ENCODE assay signal across 23 cellular contexts in the genomic region with DNA sequence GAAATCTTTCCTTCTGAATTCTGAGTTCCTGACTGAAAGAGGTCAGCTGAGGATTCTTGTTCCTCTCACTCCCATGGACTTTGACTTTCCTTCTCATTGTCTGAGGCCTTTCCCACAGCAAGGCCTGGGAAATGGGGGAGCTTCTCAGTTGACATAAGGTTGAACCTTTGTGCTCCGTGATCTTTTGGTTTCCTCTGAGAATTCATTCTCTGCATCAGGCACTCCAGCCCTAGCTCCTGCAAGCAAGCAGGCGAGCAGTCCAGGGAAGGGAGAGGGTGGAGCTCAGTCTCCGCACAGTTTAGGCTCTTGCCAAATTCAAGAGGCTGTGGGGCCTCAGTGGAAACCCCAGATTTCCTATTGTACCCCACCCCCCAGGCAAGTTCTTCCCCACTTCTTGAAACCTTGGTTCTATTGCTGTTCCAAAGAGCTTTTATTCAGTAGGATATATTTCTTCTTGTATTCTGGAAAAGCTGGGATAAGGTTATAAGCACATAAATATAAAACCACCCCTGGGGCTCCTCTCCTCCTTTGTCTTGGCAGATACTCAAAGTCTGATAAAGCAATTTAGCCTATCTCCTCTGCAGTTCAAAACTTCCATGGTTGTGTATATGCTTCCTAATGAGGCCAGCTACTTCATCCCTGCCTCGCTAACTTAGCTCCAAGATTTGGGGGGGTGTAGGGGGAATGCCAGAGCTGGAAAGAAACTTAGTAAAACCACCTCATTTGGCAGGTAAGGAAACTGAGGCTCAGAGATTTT.
"Had no signal": no experiment of that assay in that cellular context is flagged by ENCODE, and none has a peak within 500 bp of the region (broad histone marks: within the 10 kb centered on the region; RNA-seq: fewer than 3 reads in every experiment).

No MANE protein-coding gene starts in this region.

- H3K27me3 ChIP-seq: esophagus squamous epithelium, tibial artery, upper lobe of right lung, vagina had no signal

- ATAC-seq: effector memory CD8-positive, alpha-beta T cell; left lobe of liver; lower lobe of right lung; stimulated activated memory B cell treated with anti-CD40 and anti-IgM and Interleukin-4, amounts not matched to agents 10 μg/mL and 1 μg/mL and 100 μg/mL, for 72 hours; upper lobe of right lung had no signal

- H3K36me3 ChIP-seq: esophagus squamous epithelium, lower lobe of right lung, tibial artery, upper lobe of right lung, vagina had no signal

- H3K4me3 Mint-ChIP-seq: dendritic cell treated with granulocyte-macrophage colony-stimulating factor and Interleukin-4, amounts not matched to agents 40 ng/mL and 50 ng/mL, for 4 days; effector memory CD8-positive, alpha-beta T cell; memory B cell; naive B cell; stimulated activated memory B cell treated with anti-CD40 and anti-IgM and Interleukin-4, amounts not matched to agents 10 μg/mL and 1 μg/mL and 100 μg/mL, for 72 hours; stimulated activated naive CD8-positive, alpha-beta T cell treated with anti-CD3 and anti-CD28 coated beads, Interleukin-15, Interleukin-2, amounts not matched to agents 100 ng/mL and 50 ng/mL, for 24 hours had no signal

- FAIRE-seq: colon, islet of Langerhans had no signal

- H3K27ac Mint-ChIP-seq: dendritic cell treated with granulocyte-macrophage colony-stimulating factor and Interleukin-4, amounts not matched to agents 40 ng/mL and 50 ng/mL, for 4 days; effector memory CD8-positive, alpha-beta T cell; memory B cell; naive B cell; stimulated activated memory B cell treated with anti-CD40 and anti-IgM and Interleukin-4, amounts not matched to agents 10 μg/mL and 1 μg/mL and 100 μg/mL, for 72 hours; stimulated activated naive CD8-positive, alpha-beta T cell treated with anti-CD3 and anti-CD28 coated beads, Interleukin-15, Interleukin-2, amounts not matched to agents 100 ng/mL and 50 ng/mL, for 24 hours had no signal

- DNase-seq: cerebellar nuclear complex; effector memory CD8-positive, alpha-beta T cell; esophagus squamous epithelium; foreskin fibroblast; head of caudate nucleus; hypothalamus; kidney glomerular epithelial cell; lower lobe of right lung; midbrain; naive B cell; posterior cingulate gyrus; stimulated activated CD4-positive, alpha-beta T cell treated with anti-CD3 and anti-CD28 coated beads, Interleukin-4, amount 100 ng/mL, for 24 hours; tibial artery; upper lobe of right lung had no signal

- H3K27ac ChIP-seq: epithelial cell of prostate, esophagus squamous epithelium, lower lobe of right lung, tibial artery, upper lobe of right lung, vagina had no signal

- H3K4me1 ChIP-seq: lower lobe of right lung, upper lobe of right lung, vagina had no signal

- H3K27me3 Mint-ChIP-seq: dendritic cell treated with granulocyte-macrophage colony-stimulating factor and Interleukin-4, amounts not matched to agents 40 ng/mL and 50 ng/mL, for 4 days; memory B cell; naive B cell; stimulated activated memory B cell treated with anti-CD40 and anti-IgM and Interleukin-4, amounts not matched to agents 10 μg/mL and 1 μg/mL and 100 μg/mL, for 72 hours; stimulated activated naive CD8-positive, alpha-beta T cell treated with anti-CD3 and anti-CD28 coated beads, Interleukin-15, Interleukin-2, amounts not matched to agents 100 ng/mL and 50 ng/mL, for 24 hours had no signal

- H3K4me1 Mint-ChIP-seq: memory B cell, naive B cell had no signal

- H3K9me3 ChIP-seq: esophagus squamous epithelium, lower lobe of right lung, tibial artery, upper lobe of right lung, vagina had no signal

- H3K4me3 ChIP-seq: esophagus squamous epithelium, lower lobe of right lung, tibial artery, upper lobe of right lung, vagina had no signal

- H3K36me3 Mint-ChIP-seq: memory B cell; naive B cell; stimulated activated memory B cell treated with anti-CD40 and anti-IgM and Interleukin-4, amounts not matched to agents 10 μg/mL and 1 μg/mL and 100 μg/mL, for 72 hours had no signal
